In the genomic region with DNA sequence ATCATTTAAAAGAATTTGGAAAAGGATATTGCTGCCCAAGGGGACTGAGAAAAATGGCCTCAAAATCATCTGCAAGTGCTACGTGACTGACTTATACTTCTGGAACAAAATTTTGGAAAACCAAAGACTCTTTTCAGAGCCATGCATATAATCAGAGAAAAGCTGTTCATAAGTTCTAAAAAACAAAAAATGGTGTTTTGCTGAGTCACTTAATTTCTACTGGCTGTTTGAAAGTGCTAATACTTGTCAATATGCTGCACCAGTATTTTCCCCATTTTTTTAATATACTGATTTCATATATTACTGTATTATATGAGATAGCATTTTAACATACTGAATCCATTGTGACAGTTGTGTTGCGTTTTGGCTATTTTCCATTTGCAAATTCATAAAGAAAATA, we compare ENCODE assay signal across 26 cellular contexts.
DNase-seq lines count a peak whose midpoint lies in the region; ATAC-seq, FAIRE-seq and TF ChIP-seq lines count a peak whose summit lies in the region.
"Had no signal": no experiment of that assay in that cellular context is flagged by ENCODE, and none has a peak within 500 bp of the region (broad histone marks: within the 10 kb centered on the region; RNA-seq: fewer than 3 reads in every experiment).

No MANE protein-coding gene starts in this region.

- no peaks in the 10 kb centered on the region for H3K4me1 Mint-ChIP-seq in astrocyte (ENCODE audit: low read depth, unreplicated experiment)
- H3K4me1 Mint-ChIP-seq: CD14-positive monocyte; CD4-positive, alpha-beta memory T cell; CD4-positive, CD25-positive, alpha-beta regulatory T cell; CD8-positive, alpha-beta memory T cell had no signal

- H3K9me3 Mint-ChIP-seq in astrocyte (ENCODE audit: unreplicated experiment) = no peaks in the 10 kb centered on the region

- DNase-seq in HepG2 (ENCODE audit: low spot score) = no peak
- no peak for DNase-seq in right lobe of liver
- no peak for DNase-seq in astrocyte (ENCODE audit: low read depth)
- no peak for DNase-seq in pancreas
- DNase-seq in psoas muscle = no peak
- DNase-seq: ACHN; BE2C; C1 segment of cervical spinal cord; CD4-positive, alpha-beta memory T cell; CD4-positive, CD25-positive, alpha-beta regulatory T cell; CD8-positive, alpha-beta memory T cell; COR-L47; DMS 273 treated with DMSO at 0.1 percent for 48 hours; DMS153; DMS53; DMS79; DND-41; EL; GDM1 had no signal

- in situ Hi-C loops in HepG2 (cut with HindIII; ENCODE audit: extremely low pct_ligation_motif_present, low pct_unique_long_range_greater_than_20kb) = no loop called here

- no peaks in the 10 kb centered on the region for H3K36me3 Mint-ChIP-seq in astrocyte (ENCODE audit: low read depth, unreplicated experiment)
- H3K36me3 Mint-ChIP-seq: CD14-positive monocyte; CD4-positive, alpha-beta memory T cell; CD4-positive, CD25-positive, alpha-beta regulatory T cell; CD8-positive, alpha-beta memory T cell had no signal

- ATAC-seq in HepG2 = no peak
- no peak for ATAC-seq in right lobe of liver
- no peak for ATAC-seq in pancreas
- ATAC-seq in psoas muscle = no peak
- ATAC-seq in HG02885 (IDR thresholded peaks at IDR 0.05; ENCODE audit: poor library complexity, unreplicated experiment) = no peak
- ATAC-seq: GM12878 had no signal

- POLR2A ChIA-PET in HepG2 (lab: Yijun Ruan, JAX) = no interaction called here

- 0% methylated on average over 2 of the region's 2 CpGs for WGBS in HepG2 (ENCODE audit: low lambda C conversion rate)
- WGBS in right lobe of liver (ENCODE audit: insufficient coverage, low coverage, low lambda C conversion rate, missing lambda C conversion rate) = 24% methylated on average over 2 of the region's 2 CpGs
- 61 to 70% methylated on average over 2 of the region's 2 CpGs for WGBS in pancreas, 2 donors
- 65 to 87% (median 76%) methylated on average over 2 of the region's 2 CpGs for WGBS in psoas muscle, 3 donors

- CTCF ChIA-PET in HepG2 (lab: Yijun Ruan, JAX; ENCODE audit: low intra/inter-chr PET ratio, low total read pairs) = no interaction called here

- H3K4me3 Mint-ChIP-seq in astrocyte (ENCODE audit: unreplicated experiment) = no peak overlapping the region
- H3K4me3 Mint-ChIP-seq: CD14-positive monocyte; CD4-positive, alpha-beta memory T cell; CD4-positive, CD25-positive, alpha-beta regulatory T cell; CD8-positive, alpha-beta memory T cell had no signal

- BruUV-seq in HepG2 (replicated peaks; lab: Mats Ljungman, UMichigan) = no TSS peak

- H4K20me1 ChIP-seq in HepG2 (ENCODE audit: insufficient read depth, low read length) = no peaks in the 10 kb centered on the region
- no peaks in the 10 kb centered on the region for H4K20me1 ChIP-seq in astrocyte (ENCODE audit: insufficient read depth, low read length)
- H4K20me1 ChIP-seq: BLaER1 had no signal

- H2AFZ ChIP-seq in HepG2 (ENCODE audit: low read length) (no peak overlapping the region), astrocyte (ENCODE audit: low read depth, low read length) (no peak overlapping the region)

- no peak for FAIRE-seq in HepG2 (lab: Jason Lieb, UNC)
- FAIRE-seq in astrocyte (lab: Jason Lieb, UNC) = peak; percentile 13
- peak; percentile 5 for FAIRE-seq in pancreas (lab: Jason Lieb, UNC)
- FAIRE-seq: GM12878, GM12892, GM18507 had no signal

- no peaks in the 10 kb centered on the region for H3K4me1 ChIP-seq in HepG2 (ENCODE audit: insufficient read depth, low read length)
- H3K4me1 ChIP-seq in right lobe of liver = no peaks in the 10 kb centered on the region
- no peaks in the 10 kb centered on the region for H3K4me1 ChIP-seq in astrocyte (ENCODE audit: insufficient read depth, low read length)
- no peaks in the 10 kb centered on the region for H3K4me1 ChIP-seq in pancreas
- no peaks in the 10 kb centered on the region for H3K4me1 ChIP-seq in psoas muscle
- H3K4me1 ChIP-seq: BE2C, BLaER1 had no signal

- no peak overlapping the region for H3K4me3 ChIP-seq in HepG2 (replicated peaks in 1 of 3; ENCODE audit: insufficient read depth in 1 of 3, low read depth in 2 of 3, low read length in 3 of 3)
- no peak overlapping the region for H3K4me3 ChIP-seq in right lobe of liver
- no peak overlapping the region for H3K4me3 ChIP-seq in astrocyte (ENCODE audit: insufficient read depth, low read depth, low read length)
- no peak overlapping the region for H3K4me3 ChIP-seq in pancreas
- H3K4me3 ChIP-seq in psoas muscle = no peak overlapping the region
- H3K4me3 ChIP-seq: BLaER1, GM12878 had no signal

- no peak for TF ChIP-seq EP300 in HepG2 (IDR thresholded peaks at IDR 0.05; ENCODE audit: low read depth in 2 of 2, low read length in 2 of 2)
- no peak for TF ChIP-seq EP300 in HepG2 (CRISPR knock-in tag; IDR thresholded peaks at IDR 0.05; ENCODE audit: borderline replicate concordance)

- H3K36me3 ChIP-seq in HepG2 (replicated peaks in 1 of 2; ENCODE audit: control insufficient read depth in 1 of 2, insufficient read depth in 2 of 2, low read length in 2 of 2) = no peaks in the 10 kb centered on the region
- H3K36me3 ChIP-seq in right lobe of liver = no peaks in the 10 kb centered on the region
- H3K36me3 ChIP-seq in astrocyte (ENCODE audit: insufficient read depth, low read length) = no peaks in the 10 kb centered on the region
- H3K36me3 ChIP-seq in pancreas = no peaks in the 10 kb centered on the region
- no peaks in the 10 kb centered on the region for H3K36me3 ChIP-seq in psoas muscle (ENCODE audit: insufficient read depth in 1 of 2, low read depth in 1 of 2)
- H3K36me3 ChIP-seq: BE2C, BLaER1 had no signal

- H3K27ac Mint-ChIP-seq in astrocyte (ENCODE audit: unreplicated experiment) = no peak overlapping the region
- H3K27ac Mint-ChIP-seq: CD14-positive monocyte; CD4-positive, alpha-beta memory T cell; CD4-positive, CD25-positive, alpha-beta regulatory T cell; CD8-positive, alpha-beta memory T cell had no signal

- no peak overlapping the region for H3K4me2 ChIP-seq in HepG2 (ENCODE audit: low read depth, low read length)
- H3K4me2 ChIP-seq in astrocyte (ENCODE audit: low read length) = no peak overlapping the region
- H3K4me2 ChIP-seq: BLaER1 had no signal

- H3K79me2 ChIP-seq in HepG2 (ENCODE audit: insufficient read depth, low read length) (no peaks in the 10 kb centered on the region), astrocyte (ENCODE audit: insufficient read depth, low read length) (no peaks in the 10 kb centered on the region)

- no peak for TF ChIP-seq RAD21 in HepG2 (CRISPR knock-in tag; IDR thresholded peaks at IDR 0.05)

- H3K27me3 Mint-ChIP-seq in astrocyte (ENCODE audit: low read depth, unreplicated experiment) = no peaks in the 10 kb centered on the region
- H3K27me3 Mint-ChIP-seq: CD4-positive, CD25-positive, alpha-beta regulatory T cell had no signal

- intact Hi-C loops in HepG2 (cut with micrococcal nuclease; ENCODE audit: unreplicated experiment) (no loop called here), right lobe of liver (cut with DNase I) (no loop called here), pancreas (cut with DNase I) (no loop called here), psoas muscle (cut with DNase I) (loop anchor here in 1 of 2 donors (1.0 kb wide), 1 partner anchor 8 kb away; no protein-coding TSS in a partner anchor)

- no peak for TF ChIP-seq POLR2A in HepG2 (IDR thresholded peaks at IDR 0.05; ENCODE audit: insufficient read depth in 1 of 2, low read depth in 2 of 2, low read length in 2 of 2)
- TF ChIP-seq POLR2A in right lobe of liver (IDR thresholded peaks at IDR 0.05) = no peak

- no peak overlapping the region for H3K9ac ChIP-seq in HepG2 (ENCODE audit: insufficient read depth, low read depth, low read length)
- no peak overlapping the region for H3K9ac ChIP-seq in astrocyte (ENCODE audit: low read length)
- H3K9ac ChIP-seq: BLaER1 had no signal

- no peaks in the 10 kb centered on the region for H3K9me3 ChIP-seq in HepG2 (ENCODE audit: low read length)
- H3K9me3 ChIP-seq in right lobe of liver = no peaks in the 10 kb centered on the region
- H3K9me3 ChIP-seq in astrocyte (ENCODE audit: insufficient read depth, low read depth, low read length) = no peaks in the 10 kb centered on the region
- no peaks in the 10 kb centered on the region for H3K9me3 ChIP-seq in pancreas
- H3K9me3 ChIP-seq in psoas muscle = no peaks in the 10 kb centered on the region
- H3K9me3 ChIP-seq: BE2C, BLaER1 had no signal

- TF ChIP-seq CTCF in HepG2 (CRISPR knock-in tag; IDR thresholded peaks at IDR 0.05) (no peak), right lobe of liver (IDR thresholded peaks at IDR 0.05) (no peak), astrocyte (IDR thresholded peaks at IDR 0.05; ENCODE audit: insufficient read depth, low read depth, low read length) (no peak), pancreas (IDR thresholded peaks at IDR 0.05) (no peak), psoas muscle (IDR thresholded peaks at IDR 0.05) (no peak)

- H3K27ac ChIP-seq in HepG2 (ENCODE audit: extremely low read length, insufficient read depth, low read length) (no peak overlapping the region), right lobe of liver (no peak overlapping the region), astrocyte (ENCODE audit: low read depth, low read length) (no peak overlapping the region), pancreas (no peak overlapping the region), psoas muscle (no peak overlapping the region)
- H3K27ac ChIP-seq: 22Rv1, BLaER1 had no signal

- H3K27me3 ChIP-seq in HepG2 (ENCODE audit: control insufficient read depth in 1 of 2, insufficient read depth in 2 of 2, low read length in 2 of 2) (no peaks in the 10 kb centered on the region), right lobe of liver (no peaks in the 10 kb centered on the region), astrocyte (ENCODE audit: insufficient read depth, low read length) (no peaks in the 10 kb centered on the region), pancreas (peaks cover 0 to 7% (median 2%) of the 10 kb centered on the region in 4 donors), psoas muscle (ENCODE audit: insufficient read depth in 3 of 3, low read length in 2 of 3) (peaks cover 0 to 5% (median 0%) of the 10 kb centered on the region in 3 donors)
- H3K27me3 ChIP-seq: BE2C, BLaER1 had no signal

TF ChIP-seq in HepG2, 621 proteins besides CTCF, POLR2A, EP300 and RAD21 (continues in another document):
- no peak for TF ChIP-seq DNMT1 (CRISPR knock-in tag; IDR thresholded peaks at IDR 0.05)
- TF ChIP-seq ZNF263 (CRISPR knock-in tag; IDR thresholded peaks at IDR 0.05) = no peak
- TF ChIP-seq ZNF44 (CRISPR knock-in tag; IDR thresholded peaks at IDR 0.05) = no peak
- TF ChIP-seq, protein P1, sequence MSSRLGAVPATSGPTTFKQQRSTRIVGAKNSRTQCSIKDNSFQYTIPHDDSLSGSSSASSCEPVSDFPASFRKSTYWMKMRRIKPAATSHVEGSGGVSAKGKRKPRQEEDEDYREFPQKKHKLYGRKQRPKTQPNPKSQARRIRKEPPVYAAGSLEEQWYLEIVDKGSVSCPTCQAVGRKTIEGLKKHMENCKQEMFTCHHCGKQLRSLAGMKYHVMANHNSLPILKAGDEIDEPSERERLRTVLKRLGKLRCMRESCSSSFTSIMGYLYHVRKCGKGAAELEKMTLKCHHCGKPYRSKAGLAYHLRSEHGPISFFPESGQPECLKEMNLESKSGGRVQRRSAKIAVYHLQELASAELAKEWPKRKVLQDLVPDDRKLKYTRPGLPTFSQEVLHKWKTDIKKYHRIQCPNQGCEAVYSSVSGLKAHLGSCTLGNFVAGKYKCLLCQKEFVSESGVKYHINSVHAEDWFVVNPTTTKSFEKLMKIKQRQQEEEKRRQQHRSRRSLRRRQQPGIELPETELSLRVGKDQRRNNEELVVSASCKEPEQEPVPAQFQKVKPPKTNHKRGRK (CRISPR knock-in tag; IDR thresholded peaks at IDR 0.05) = no peak
- TF ChIP-seq ZNF343 (CRISPR knock-in tag; IDR thresholded peaks at IDR 0.05) = no peak
